7 cellular contexts compared by ENCODE assay signal in genomic region chr21:36955783-36956182, GRCh38. TPM values are rescaled to one million over a fixed set of nuclear protein-coding genes. Genes with fewer than 3 reads are reported as not detected.
"Had no signal": no experiment of that assay in that cellular context is flagged by ENCODE, and none has a peak within 500 bp of the region (broad histone marks: within the 10 kb centered on the region; RNA-seq: fewer than 3 reads in every experiment).

No MANE protein-coding gene starts in this region.

- DNase-seq: H9, HCEC 1CT, IMR-90, KG1 had no signal

- H3K4me3 Mint-ChIP-seq: GM23338, H9 had no signal

- H3K27ac Mint-ChIP-seq: GM23338 had no signal

- ATAC-seq: GM23338 had no signal

- H3K4me1 Mint-ChIP-seq: GM23338 had no signal

- H3K9me3 Mint-ChIP-seq: GM23338, H9 had no signal

- H3K4me3 ChIP-seq: GM23338, K562 had no signal

RNA-seq across cellular contexts. Expression of gene RIPPLY3, which starts 50.7 kb away (rescaled TPM):
- total RNA-seq: HT-29, IMR-90, K562 had no signal
